Comparison of ENCODE assay signal across 1 cellular context in the genomic region with DNA sequence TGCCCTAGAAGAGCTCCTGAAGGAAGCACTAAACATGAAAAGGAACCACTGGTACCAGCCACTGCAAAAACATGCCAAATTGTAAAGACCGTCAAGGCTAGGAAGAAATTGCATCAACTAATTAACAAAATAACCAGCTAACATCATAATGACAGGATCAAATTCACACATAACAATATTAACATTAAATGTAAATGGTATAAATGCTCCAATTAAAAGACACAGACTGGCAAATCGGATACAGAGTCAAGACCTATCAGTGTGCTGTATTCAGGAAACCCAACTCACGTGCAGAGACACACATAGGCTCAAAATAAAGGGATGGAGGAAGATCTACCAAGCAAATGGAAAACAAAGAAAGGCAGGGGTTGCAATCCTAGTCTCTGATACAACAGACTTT.
DNase-seq lines count a peak whose midpoint lies in the region; ATAC-seq, FAIRE-seq and TF ChIP-seq lines count a peak whose summit lies in the region.
"Not testable (repeated sequence)": the region's sequence is repeated elsewhere in the genome, so short reads cannot be mapped to it uniquely, and the experiment has no call there.

No MANE protein-coding gene starts in this region.

- H3K4me1 ChIP-seq in K562 (replicated peaks in 1 of 2; ENCODE audit: control insufficient read depth in 2 of 2, insufficient read depth in 2 of 2, low read length in 2 of 2): not testable (repeated sequence)

- H3K9ac ChIP-seq in K562 (ENCODE audit: insufficient read depth in 1 of 2, low read depth in 2 of 2, low read length in 2 of 2): not testable (repeated sequence)

- TF ChIP-seq RAD21 in K562 (CRISPR knock-in tag; conservative IDR thresholded peaks at IDR 0.05 in 1 of 2, IDR thresholded peaks at IDR 0.05 in 1 of 2): not testable (repeated sequence)

- H3K4me2 ChIP-seq in K562 (ENCODE audit: insufficient read depth, low read length): not testable (repeated sequence)

- not testable (repeated sequence) for ATAC-seq in K562

- not testable (repeated sequence) for BruUV-seq in K562 (replicated peaks; lab: Mats Ljungman, UMichigan)

- DNase-seq in K562 (ENCODE audit: extremely low read depth in 1 of 4, low spot score in 3 of 4): not testable (repeated sequence)

- H3K4me3 ChIP-seq in K562: not testable (repeated sequence)

- CTCF ChIA-PET in K562 (lab: Yijun Ruan, JAX; ENCODE audit: low intra/inter-chr PET ratio): not testable (repeated sequence)

- TF ChIP-seq EP300 in K562 (IDR thresholded peaks at IDR 0.05; ENCODE audit: low read length): not testable (repeated sequence)

- H3K79me2 ChIP-seq in K562 (ENCODE audit: control insufficient read depth, insufficient read depth, low read length): not testable (repeated sequence)

- H4K20me1 ChIP-seq in K562 (replicated peaks; ENCODE audit: control insufficient read depth, insufficient read depth, low read length): not testable (repeated sequence)

- intact Hi-C loops in K562 (cut with micrococcal nuclease): not testable (repeated sequence)

- not testable (repeated sequence) for FAIRE-seq in K562 (lab: Jason Lieb, UNC)

- POLR2A ChIA-PET in K562 (lab: Yijun Ruan, JAX): not testable (repeated sequence)

- not testable (repeated sequence) for H3K9me1 ChIP-seq in K562 (ENCODE audit: control insufficient read depth, insufficient read depth, low read length)

- H3K9me3 ChIP-seq in K562 (replicated peaks; ENCODE audit: control insufficient read depth, insufficient read depth, low read depth, low read length): not testable (repeated sequence)

- not testable (repeated sequence) for H3K27me3 ChIP-seq in K562 (ENCODE audit: control insufficient read depth in 2 of 2, insufficient read depth in 2 of 2, low read length in 2 of 2)

- TF ChIP-seq CTCF in K562 (IDR thresholded peaks at IDR 0.05 in 2 of 3, conservative IDR thresholded peaks at IDR 0.05 in 1 of 3; ENCODE audit: insufficient read depth in 2 of 3, low read depth in 1 of 3, low read length in 3 of 3): not testable (repeated sequence)

- WGBS in K562 (ENCODE audit: insufficient coverage, low coverage, missing lambda C conversion rate): 0% methylated on average over 3 of the region's 3 CpGs

- not testable (repeated sequence) for TF ChIP-seq POLR2A in K562 (conservative IDR thresholded peaks at IDR 0.05)

- not testable (repeated sequence) for H2AFZ ChIP-seq in K562 (ENCODE audit: low read depth, low read length)

- in situ Hi-C loops in K562 (cut with MboI): not testable (repeated sequence)

- not testable (repeated sequence) for H3K36me3 ChIP-seq in K562 (ENCODE audit: control insufficient read depth, insufficient read depth, low read length)

- not testable (repeated sequence) for H3K27ac ChIP-seq in K562 (ENCODE audit: extremely low read depth, low read depth, low read length)

TF ChIP-seq in K562, 482 proteins besides CTCF, POLR2A, EP300 and RAD21:
- TF ChIP-seq ZNF507 (tag; conservative IDR thresholded peaks at IDR 0.05): peak; percentile 95
- TF ChIP-seq ZNF354B (CRISPR knock-in tag; IDR thresholded peaks at IDR 0.05): peak; percentile 75
